ENCODE assay signal across 24 cellular contexts in the genomic region with DNA sequence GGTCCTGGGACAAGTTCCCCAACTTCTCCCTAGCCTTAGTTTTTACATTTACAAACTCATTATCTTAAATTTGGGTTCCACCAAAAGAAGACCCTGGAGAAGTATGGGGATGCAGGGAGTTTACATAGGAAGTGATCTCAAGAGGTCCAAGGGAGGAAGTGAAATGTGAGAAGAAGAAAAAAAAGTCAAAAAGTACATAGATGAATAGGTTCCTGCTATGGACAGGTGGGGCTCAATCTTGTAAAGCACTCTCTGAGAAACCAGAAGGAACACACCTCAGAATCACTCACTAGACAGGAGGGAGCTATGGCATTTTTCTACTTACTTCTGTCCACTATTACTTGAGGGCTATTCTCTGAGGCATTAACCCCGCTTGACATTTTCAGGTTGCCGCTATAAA. TPM values are rescaled to one million over a fixed set of nuclear protein-coding genes. Genes with fewer than 3 reads are reported as not detected.
DNase-seq lines count a peak whose midpoint lies in the region; ATAC-seq, FAIRE-seq and TF ChIP-seq lines count a peak whose summit lies in the region.
"Had no signal": no experiment of that assay in that cellular context is flagged by ENCODE, and none has a peak within 500 bp of the region (broad histone marks: within the 10 kb centered on the region; RNA-seq: fewer than 3 reads in every experiment).

No MANE protein-coding gene starts in this region.

- H3K36me3 ChIP-seq in Karpas-422 (ENCODE audit: insufficient read depth, low read length) (no peaks in the 10 kb centered on the region), SJCRH30 (no peaks in the 10 kb centered on the region)
- H3K36me3 ChIP-seq: ovary, sigmoid colon had no signal

- FAIRE-seq in frontal cortex (lab: Jason Lieb, UNC), result no peak
- FAIRE-seq: bronchial epithelial cell, HTR-8/SVneo had no signal

- no peaks in the 10 kb centered on the region for H3K79me2 ChIP-seq in Karpas-422 (ENCODE audit: low read length)

- POLR2A ChIA-PET in RWPE1 (lab: Yijun Ruan, JAX; ENCODE audit: low non-redundant PET), result no interaction called here

- no peaks in the 10 kb centered on the region for H4K20me1 ChIP-seq in Karpas-422 (ENCODE audit: insufficient read depth, low read depth, low read length)

- peak overlapping the region; percentile 16; the same call in 1 of the 2 replicates for H2AFZ ChIP-seq in Karpas-422 (ENCODE audit: low read length)

- TF ChIP-seq CTCF in RWPE1 (conservative IDR thresholded peaks at IDR 0.05; ENCODE audit: low read depth), result no peak

- H3K4me1 ChIP-seq in Karpas-422 (ENCODE audit: low read length) (peaks cover 24% of the 10 kb centered on the region), SJCRH30 (no peaks in the 10 kb centered on the region)
- H3K4me1 ChIP-seq: foreskin keratinocyte had no signal

- no peaks in the 10 kb centered on the region for H3K9me2 ChIP-seq in Karpas-422 (replicated peaks; ENCODE audit: insufficient read depth, low read length)

- DNase-seq in Karpas-422, result no peak
- DNase-seq in frontal cortex (ENCODE audit: low spot score in 2 of 2), result no peak
- no peak for DNase-seq in RWPE1 (ENCODE audit: low spot score)
- no peak for DNase-seq in SJCRH30
- DNase-seq in activated T-cell treated with anti-CD3 and anti-CD28 coated beads, Interleukin-2, amount 50 U/mL, for 48 hours, result no peak
- DNase-seq: CD4-positive, alpha-beta memory T cell; DMS79 treated with DMSO at 0.1 percent for 48 hours; foreskin keratinocyte; hypothalamus; mesendoderm; naive thymus-derived CD8-positive, alpha-beta T cell; NCI-H1417; NCI-H2171; NCI-H748 treated with DMSO at 0.1 percent for 48 hours; ovary; PC-3; sigmoid colon; T-helper 9 cell had no signal

- CTCF ChIA-PET in RWPE1 (lab: Yijun Ruan, JAX), result no interaction called here

- H3K27ac ChIP-seq in Karpas-422 (ENCODE audit: low read length), result no peak overlapping the region
- no peak overlapping the region for H3K27ac ChIP-seq in RWPE1
- no peak overlapping the region for H3K27ac ChIP-seq in SJCRH30
- H3K27ac ChIP-seq: foreskin keratinocyte, ovary, sigmoid colon had no signal

- H3K4me2 ChIP-seq in Karpas-422 (ENCODE audit: low read depth, low read length, poor library complexity, severe bottlenecking), result no peak overlapping the region

- H3K9ac ChIP-seq in Karpas-422 (ENCODE audit: low read length), result no peak overlapping the region

- H3K27me3 ChIP-seq in Karpas-422 (ENCODE audit: low read length), result no peaks in the 10 kb centered on the region
- H3K27me3 ChIP-seq in SJCRH30, result no peaks in the 10 kb centered on the region
- H3K27me3 ChIP-seq: foreskin keratinocyte, ovary, sigmoid colon had no signal

- no peaks in the 10 kb centered on the region for H3K9me3 ChIP-seq in Karpas-422 (ENCODE audit: low read length)
- H3K9me3 ChIP-seq in SJCRH30 (replicated peaks), result no peaks in the 10 kb centered on the region
- H3K9me3 ChIP-seq: ovary, sigmoid colon had no signal

- ATAC-seq in GM18517 (IDR thresholded peaks at IDR 0.05; ENCODE audit: unreplicated experiment) (peak; percentile 68), GM19463 (IDR thresholded peaks at IDR 0.05; ENCODE audit: unreplicated experiment) (peak; percentile 44), HG02870 (IDR thresholded peaks at IDR 0.05; ENCODE audit: unreplicated experiment) (peak; percentile 86)
- ATAC-seq: foreskin keratinocyte; naive thymus-derived CD8-positive, alpha-beta T cell; PC-3 had no signal

- H3K4me3 ChIP-seq in Karpas-422 (ENCODE audit: low read length) (no peak overlapping the region), SJCRH30 (no peak overlapping the region)
- H3K4me3 ChIP-seq: ovary, sigmoid colon had no signal

RNA-seq across cellular contexts. Expression of gene ARHGAP6, which starts 56.6 kb away (rescaled TPM):
- total RNA-seq in Karpas-422 (2014; rRNA removed; shearing (Covaris generic); ENCODE audit: low replicate concordance), result not detected in 2 replicates
- total RNA-seq in frontal cortex, result 3.3 TPM
- total RNA-seq in SJCRH30 (2014; rRNA removed; shearing (Covaris generic)), result 31.1 and 34.5 TPM in 2 replicates
- total RNA-seq: activated CD8-positive, alpha-beta memory T cell treated with anti-CD3 and anti-CD28 coated beads for 36 hours; CD4-positive, alpha-beta memory T cell had no signal
